8 cellular contexts compared by ENCODE assay signal in the genomic region with DNA sequence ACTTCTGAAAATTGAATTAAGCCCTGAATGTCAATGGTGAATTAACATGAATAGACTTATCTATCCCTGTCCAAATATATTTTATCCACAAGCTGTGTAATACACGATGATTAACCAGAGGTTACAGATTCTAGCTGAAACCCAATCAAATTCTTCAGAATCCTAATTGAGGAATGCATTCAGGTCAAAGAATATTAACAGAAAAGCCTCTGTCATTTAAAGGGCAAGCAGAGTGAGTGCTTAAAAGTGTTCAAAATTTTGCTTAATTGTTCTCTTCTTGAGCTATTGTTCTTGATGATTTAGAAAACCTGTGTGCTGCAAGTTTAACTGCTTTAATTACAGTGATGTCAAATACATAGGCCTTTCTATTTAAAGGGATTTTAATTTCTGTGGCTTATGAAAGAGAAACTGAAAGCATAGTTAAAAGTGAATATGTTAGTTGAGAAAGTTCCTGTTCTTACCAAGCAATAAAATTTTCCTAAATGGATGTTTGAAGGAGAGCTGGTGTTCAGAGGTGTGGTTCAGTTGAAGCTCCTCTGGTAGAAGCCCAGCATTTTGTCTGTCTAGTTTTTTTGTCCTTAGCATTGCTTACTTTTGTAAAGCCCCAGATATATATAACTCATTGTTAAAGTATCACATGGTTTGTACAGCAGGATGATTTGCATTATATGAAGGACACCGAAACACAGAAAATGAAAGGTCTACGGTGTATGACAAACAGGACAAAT.
DNase-seq lines count a peak whose midpoint lies in the region; ATAC-seq and TF ChIP-seq lines count a peak whose summit lies in the region.

No MANE protein-coding gene starts in this region.

- no peak overlapping the region for H2BK120ac ChIP-seq in trophoblast cell (ENCODE audit: insufficient read depth, low read length, poor library complexity)

- H3K79me1 ChIP-seq in trophoblast cell (ENCODE audit: low read length) = no peaks in the 10 kb centered on the region

- H3K9me3 ChIP-seq in esophagus squamous epithelium = no peaks in the 10 kb centered on the region
- no peaks in the 10 kb centered on the region for H3K9me3 ChIP-seq in uterus
- H3K9me3 ChIP-seq in testis = no peaks in the 10 kb centered on the region
- H3K9me3 ChIP-seq in trophoblast cell (ENCODE audit: insufficient read depth, low read depth, low read length) = no peaks in the 10 kb centered on the region

- POLR2A ChIA-PET in GM10248 (lab: Yijun Ruan, JAX) = no interaction called here

- H3K9ac ChIP-seq in trophoblast cell (ENCODE audit: low read length) = no peak overlapping the region

- H3K79me2 ChIP-seq in trophoblast cell (ENCODE audit: control insufficient read depth, insufficient read depth, low read length, poor library complexity) = no peaks in the 10 kb centered on the region

- H4K8ac ChIP-seq in trophoblast cell (ENCODE audit: low read depth, low read length) = no peak overlapping the region

- H3K4me3 ChIP-seq in esophagus squamous epithelium (peak overlapping the region in 1 of 4 donors; percentile 36), uterus (no peak overlapping the region), testis (no peak overlapping the region), trophoblast cell (ENCODE audit: low read depth, low read length) (no peak overlapping the region), foreskin fibroblast (ENCODE audit: low read depth in 1 of 2, low read length in 2 of 2) (peak overlapping the region in 1 of 2 donors; percentile 27)

- peak overlapping the region in 3 of 4 donors; percentile 23 to 53 (median 44) for H3K27ac ChIP-seq in esophagus squamous epithelium
- H3K27ac ChIP-seq in uterus = peak overlapping the region; percentile 27 to 72
- peak overlapping the region in 1 of 2 donors; percentile 24 for H3K27ac ChIP-seq in testis
- no peak overlapping the region for H3K27ac ChIP-seq in trophoblast cell (ENCODE audit: low read depth, low read length)

- H3K4me1 ChIP-seq in esophagus squamous epithelium (peaks cover 0 to 9% (median 0%) of the 10 kb centered on the region in 3 donors), uterus (no peaks in the 10 kb centered on the region), testis (no peaks in the 10 kb centered on the region), trophoblast cell (ENCODE audit: control insufficient read depth in 1 of 2, insufficient read depth in 2 of 2, low read length in 2 of 2) (no peaks in the 10 kb centered on the region)

- no peak overlapping the region for H4K12ac ChIP-seq in trophoblast cell (ENCODE audit: low read depth, low read length)

- no peak overlapping the region for H3K18ac ChIP-seq in trophoblast cell (ENCODE audit: low read length)

- TF ChIP-seq POLR2A in esophagus squamous epithelium (IDR thresholded peaks at IDR 0.05) (no peak), uterus (IDR thresholded peaks at IDR 0.05) (no peak), testis (IDR thresholded peaks at IDR 0.05) (no peak)

- no peak for TF ChIP-seq CTCF in GM10248 (IDR thresholded peaks at IDR 0.05; ENCODE audit: control extremely low read depth, extremely low read depth, low read depth, missing control alignments)
- no peak for TF ChIP-seq CTCF in esophagus squamous epithelium (IDR thresholded peaks at IDR 0.05)
- TF ChIP-seq CTCF in uterus (IDR thresholded peaks at IDR 0.05) = no peak
- TF ChIP-seq CTCF in testis (IDR thresholded peaks at IDR 0.05) = no peak
- no peak for TF ChIP-seq CTCF in foreskin fibroblast (IDR thresholded peaks at IDR 0.05; ENCODE audit: low read depth, low read length)

- H3K27me3 ChIP-seq in esophagus squamous epithelium (no peaks in the 10 kb centered on the region), uterus (no peaks in the 10 kb centered on the region), testis (no peaks in the 10 kb centered on the region), trophoblast cell (ENCODE audit: insufficient read depth, low read length) (no peaks in the 10 kb centered on the region)

- no peak overlapping the region for H2AFZ ChIP-seq in trophoblast cell (ENCODE audit: insufficient read depth, low read length, poor library complexity)

- H3K36me3 ChIP-seq in esophagus squamous epithelium = no peaks in the 10 kb centered on the region
- H3K36me3 ChIP-seq in uterus = no peaks in the 10 kb centered on the region
- no peaks in the 10 kb centered on the region for H3K36me3 ChIP-seq in testis (ENCODE audit: low read depth, missing control alignments)
- no peaks in the 10 kb centered on the region for H3K36me3 ChIP-seq in trophoblast cell (ENCODE audit: control insufficient read depth in 1 of 2, insufficient read depth in 2 of 2, low read length in 2 of 2)

- CTCF ChIA-PET in GM10248 (lab: Yijun Ruan, JAX) = interaction anchor here (1.1 to 1.9 kb wide), 3 partner anchors 42 to 155 kb away, joined by 3 to 8 read pairs (median 3); no protein-coding TSS in a partner anchor

- intact Hi-C loops in esophagus squamous epithelium (cut with DNase I) (no loop called here), uterus (cut with DNase I; ENCODE audit: low total_unique reads) (no loop called here), testis (cut with DNase I; ENCODE audit: low total_unique reads) (no loop called here)

- peak; percentile 86 for ATAC-seq in GM21515 (IDR thresholded peaks at IDR 0.05; ENCODE audit: unreplicated experiment)

- no peak overlapping the region for H4K91ac ChIP-seq in trophoblast cell (ENCODE audit: low read depth, low read length)

- no peak overlapping the region for H2AK5ac ChIP-seq in trophoblast cell (ENCODE audit: low read length)

- no peak overlapping the region for H3K4me2 ChIP-seq in trophoblast cell (ENCODE audit: low read length)

- no peak overlapping the region for H2BK12ac ChIP-seq in trophoblast cell (ENCODE audit: low read length)

- WGBS in esophagus squamous epithelium, 2 donors = 33 to 52% methylated on average over 3 of the region's 3 CpGs
- 38 to 53% methylated on average over 3 of the region's 3 CpGs for WGBS in testis, 2 donors
- WGBS in trophoblast cell (ENCODE audit: extremely low coverage, insufficient coverage, insufficient read length) = no CpG with 5 or more reads among the region's 3 CpGs

- H3K4ac ChIP-seq in trophoblast cell (ENCODE audit: low read depth, low read length) = no peak overlapping the region

- no peak overlapping the region for H2BK5ac ChIP-seq in trophoblast cell (ENCODE audit: low read depth, low read length, poor library complexity)

- no peak overlapping the region for H3K14ac ChIP-seq in trophoblast cell (ENCODE audit: low read length)

- peak; percentile 17 for DNase-seq in GM10248 (ENCODE audit: extremely low spot score)
- DNase-seq in KG1 (lab: John Stamatoyannopoulos, UW) = peak; percentile 52
- DNase-seq in esophagus squamous epithelium (lab: John Stamatoyannopoulos, UW) = no peak
- DNase-seq in uterus = no peak
- no peak for DNase-seq in testis
- DNase-seq in trophoblast cell = no peak
- DNase-seq in foreskin fibroblast = no peak

- no peak overlapping the region for H3K23ac ChIP-seq in trophoblast cell (ENCODE audit: low read length)

Comparison
In these comparisons a context has a peak if more than half of its experiments do, and no peak if none do; other contexts are left out.
1. DNase-seq: peak in GM10248 (single experiment) and KG1 (single experiment); none in esophagus squamous epithelium (single experiment), uterus (0 of 2), testis (single experiment), trophoblast cell (0 of 2) and foreskin fibroblast (0 of 2).